In genomic region chr11:86888978-86889341, GRCh38 we compare ENCODE assay signal across 18 cellular contexts.
"Had no signal": no experiment of that assay in that cellular context is flagged by ENCODE, and none has a peak within 500 bp of the region (broad histone marks: within the 10 kb centered on the region; RNA-seq: fewer than 3 reads in every experiment).

No MANE protein-coding gene starts in this region.

- FAIRE-seq: endothelial cell of umbilical vein, TTC549 had no signal

- H3K27me3 Mint-ChIP-seq: type B pancreatic cell had no signal

- H3K79me2 ChIP-seq: hepatocyte had no signal

- H3K27me3 ChIP-seq: cardiac muscle cell, esophagus squamous epithelium, hepatocyte had no signal

- H3K27ac ChIP-seq: cardiac muscle cell, esophagus squamous epithelium, hepatocyte had no signal

- H3K9me3 ChIP-seq: esophagus squamous epithelium had no signal

- H3K4me1 ChIP-seq: esophagus squamous epithelium had no signal

- H3K4me1 Mint-ChIP-seq: memory B cell; naive thymus-derived CD8-positive, alpha-beta T cell had no signal

- H3K4me3 ChIP-seq: cardiac muscle cell, esophagus squamous epithelium, hepatocyte had no signal

- H3K36me3 ChIP-seq: cardiac muscle cell, esophagus squamous epithelium had no signal

- DNase-seq: activated CD4-positive, alpha-beta T cell treated with anti-CD3 and anti-CD28 coated beads, Interleukin-2, amount 50 U/mL, for 48 hours; activated T-cell treated with anti-CD3 and anti-CD28 coated beads for 4 hours; dermis blood vessel endothelial cell; effector memory CD4-positive, alpha-beta T cell; esophagus squamous epithelium; naive thymus-derived CD8-positive, alpha-beta T cell; stimulated activated CD4-positive, alpha-beta T cell treated with anti-CD3 and anti-CD28 coated beads, Interleukin-2, amount 100 ng/mL, for 24 hours; stimulated activated naive CD8-positive, alpha-beta T cell treated with anti-CD3 and anti-CD28 coated beads, Interleukin-15, Interleukin-2, amounts not matched to agents 100 U/mL and 50 U/mL, for 24 hours; SW 1271; T-helper 2 cell had no signal

- H2AFZ ChIP-seq: hepatocyte had no signal

- H3K9me3 Mint-ChIP-seq: activated T-helper 1 cell treated with anti-CD3 and anti-CD28 coated beads, Interleukin-12 subunit alpha, Interleukin-12 subunit beta, Interleukin-2, Interleukin-4 antibody, amounts not matched to agents 30 ng/mL and 10 ng/mL and 1 ng/mL, durations not matched to agents 14 hours and 24 hours and 36 hours; naive thymus-derived CD8-positive, alpha-beta T cell; type B pancreatic cell had no signal

- H3K36me3 Mint-ChIP-seq: activated naive CD8-positive, alpha-beta T cell; memory B cell; naive thymus-derived CD8-positive, alpha-beta T cell; type B pancreatic cell had no signal

- H3K27ac Mint-ChIP-seq: activated naive CD8-positive, alpha-beta T cell; activated T-helper 1 cell treated with anti-CD3 and anti-CD28 coated beads, Interleukin-12 subunit alpha, Interleukin-12 subunit beta, Interleukin-2, Interleukin-4 antibody, amounts not matched to agents 30 ng/mL and 10 ng/mL and 1 ng/mL, durations not matched to agents 14 hours and 24 hours and 36 hours; memory B cell; naive thymus-derived CD8-positive, alpha-beta T cell; type B pancreatic cell had no signal

- H3K4me3 Mint-ChIP-seq: activated naive CD8-positive, alpha-beta T cell; activated T-helper 1 cell treated with anti-CD3 and anti-CD28 coated beads, Interleukin-12 subunit alpha, Interleukin-12 subunit beta, Interleukin-2, Interleukin-4 antibody, amounts not matched to agents 30 ng/mL and 10 ng/mL and 1 ng/mL, durations not matched to agents 14 hours and 24 hours and 36 hours; memory B cell; type B pancreatic cell had no signal

- ATAC-seq: naive thymus-derived CD8-positive, alpha-beta T cell; stimulated activated naive CD8-positive, alpha-beta T cell treated with anti-CD3 and anti-CD28 coated beads, Interleukin-15, Interleukin-2, amounts not matched to agents 100 U/mL and 50 U/mL, for 24 hours had no signal

- H3K4me2 ChIP-seq: hepatocyte had no signal
